Comparison of ENCODE assay signal across 1 cellular context in the genomic region with DNA sequence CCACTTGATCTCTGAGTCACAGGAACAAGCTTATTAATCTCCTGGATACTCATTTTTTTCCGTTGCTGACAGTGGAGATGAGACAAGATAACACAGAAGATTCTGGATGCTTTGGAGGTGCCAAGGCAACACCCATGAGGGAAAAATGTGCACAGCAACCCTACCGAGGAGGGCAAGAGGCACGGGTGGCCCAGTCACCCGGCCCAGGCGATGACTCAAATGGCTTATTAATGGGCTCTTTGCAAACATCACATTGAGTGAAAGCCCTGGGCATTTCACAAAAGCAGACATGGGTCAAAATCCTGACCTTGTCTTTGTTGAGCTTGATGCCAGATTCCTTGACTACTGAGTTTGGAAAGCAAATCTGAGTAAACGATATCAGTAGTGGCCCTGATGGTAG.
TF ChIP-seq lines count a peak whose summit lies in the region.

No MANE protein-coding gene starts in this region.

TF ChIP-seq in IMR-90, 13 proteins besides CTCF, POLR2A, EP300 and RAD21:
- TF ChIP-seq RCOR1 (IDR thresholded peaks at IDR 0.05; ENCODE audit: insufficient replicate concordance, low read length) = no peak
- TF ChIP-seq, protein P1, sequence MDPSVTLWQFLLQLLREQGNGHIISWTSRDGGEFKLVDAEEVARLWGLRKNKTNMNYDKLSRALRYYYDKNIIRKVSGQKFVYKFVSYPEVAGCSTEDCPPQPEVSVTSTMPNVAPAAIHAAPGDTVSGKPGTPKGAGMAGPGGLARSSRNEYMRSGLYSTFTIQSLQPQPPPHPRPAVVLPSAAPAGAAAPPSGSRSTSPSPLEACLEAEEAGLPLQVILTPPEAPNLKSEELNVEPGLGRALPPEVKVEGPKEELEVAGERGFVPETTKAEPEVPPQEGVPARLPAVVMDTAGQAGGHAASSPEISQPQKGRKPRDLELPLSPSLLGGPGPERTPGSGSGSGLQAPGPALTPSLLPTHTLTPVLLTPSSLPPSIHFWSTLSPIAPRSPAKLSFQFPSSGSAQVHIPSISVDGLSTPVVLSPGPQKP (IDR thresholded peaks at IDR 0.05; ENCODE audit: borderline replicate concordance, low read depth, low read length) = no peak
- peak; percentile 30; the same call in 1 of the 2 replicates for TF ChIP-seq BHLHE40 (IDR thresholded peaks at IDR 0.05; ENCODE audit: low read depth, low read length)
- no peak for TF ChIP-seq CHD1 (IDR thresholded peaks at IDR 0.05; ENCODE audit: low read depth, low read length)
